8 cellular contexts compared by ENCODE assay signal in the genomic region with DNA sequence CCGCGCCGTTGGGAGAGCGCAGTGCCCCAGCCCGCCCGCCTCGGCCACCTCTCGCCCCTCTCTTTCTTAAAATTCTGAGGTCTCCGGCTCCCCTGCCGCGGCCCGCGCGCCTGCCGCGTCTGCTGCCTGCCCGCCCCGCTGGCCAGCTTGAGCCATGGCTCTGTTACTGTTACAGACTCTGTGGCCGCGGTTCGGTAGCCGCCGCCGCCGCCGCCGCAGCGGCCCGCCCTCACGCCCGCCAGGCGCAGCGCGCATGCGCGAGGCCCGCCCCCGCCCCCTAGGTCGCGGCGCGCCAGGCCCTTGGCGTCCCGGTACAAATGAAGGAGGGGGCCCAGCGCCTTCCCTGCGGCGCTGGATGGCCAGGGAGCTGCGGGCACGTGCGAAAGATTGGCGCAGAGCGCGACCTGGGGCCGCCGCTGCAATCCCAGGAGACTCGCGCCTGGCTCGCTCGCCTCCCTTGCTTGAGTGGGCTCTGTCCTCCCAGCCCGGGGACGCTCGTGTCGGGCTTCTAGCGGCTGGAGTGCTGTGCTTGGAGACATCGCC. TPM values are rescaled to one million over a fixed set of nuclear protein-coding genes. Genes with fewer than 3 reads are reported as not detected.
A peak's percentile ranks its signal among the peaks of the same experiment; 100 is the strongest.
DNase-seq lines count a peak whose midpoint lies in the region; ATAC-seq and TF ChIP-seq lines count a peak whose summit lies in the region.

ONECUT1 (minus strand) TSS at position 171 of the 543 bp plus-strand sequence. CDS start 452 bp downstream, outside the sequence.

- H3K27me3 ChIP-seq in HUES6 (ENCODE audit: control insufficient read depth, insufficient read depth, low read length), result peaks cover 99% of the 10 kb centered on the region
- H3K27me3 ChIP-seq in SJCRH30, result no peaks in the 10 kb centered on the region
- H3K27me3 ChIP-seq in spleen (replicated peaks in 1 of 7), result peaks cover 11 to 100% (median 95%) of the 10 kb centered on the region in 7 donors

- intact Hi-C loops in spleen (cut with DNase I; ENCODE audit: low total_unique reads), result no loop called here

- 1 to 5% (median 1%) methylated on average over 11 to 65 of the region's 65 CpGs for WGBS in spleen, 5 donors

- H3K4me3 ChIP-seq in HUES6 (ENCODE audit: low read depth, low read length) (peak within 1 kb of the TSS; percentile 67), SJCRH30 (peak within 1 kb of the TSS; percentile 59), spleen (peak within 1 kb of the TSS; percentile 30 to 73 (median 48))

- DNase-seq in EH (ENCODE audit: low read depth) (peak; percentile 60), SJCRH30 (peak; percentile 55 to 73), astrocyte of the hippocampus (ENCODE audit: low read depth, low spot score) (peak; percentile 81), iPS-NIHi11 (ENCODE audit: low spot score) (peak; percentile 84), spleen (peak; percentile 82), T-helper 9 cell (no peak)

- H3K36me3 ChIP-seq in HUES6 (ENCODE audit: control insufficient read depth, insufficient read depth, low read length) (no peaks in the 10 kb centered on the region), SJCRH30 (no peaks in the 10 kb centered on the region), spleen (no peaks in the 10 kb centered on the region)

- ATAC-seq in GM21447 (IDR thresholded peaks at IDR 0.05; ENCODE audit: unreplicated experiment), result peak; percentile 64

- TF ChIP-seq CTCF in spleen (IDR thresholded peaks at IDR 0.05 in 8 of 11, conservative IDR thresholded peaks at IDR 0.05 in 3 of 11), result no peak

- peak within 1 kb of the TSS; percentile 38 for H3K9ac ChIP-seq in HUES6 (ENCODE audit: low read length)

- peaks cover 72% of the 10 kb centered on the region for H3K4me1 ChIP-seq in HUES6 (ENCODE audit: control insufficient read depth, insufficient read depth, low read length)
- no peaks in the 10 kb centered on the region for H3K4me1 ChIP-seq in SJCRH30
- H3K4me1 ChIP-seq in spleen, result peaks cover 6 to 64% (median 46%) of the 10 kb centered on the region in 6 donors

- no peaks in the 10 kb centered on the region for H3K9me3 ChIP-seq in HUES6 (ENCODE audit: control insufficient read depth, insufficient read depth, low read depth, low read length)
- H3K9me3 ChIP-seq in SJCRH30 (replicated peaks), result no peaks in the 10 kb centered on the region
- H3K9me3 ChIP-seq in spleen, result peaks cover 0 to 8% (median 0%) of the 10 kb centered on the region in 8 donors

- H3K27ac ChIP-seq in HUES6 (ENCODE audit: low read depth, low read length) (no peak within 1 kb of the TSS), SJCRH30 (no peak within 1 kb of the TSS), spleen (no peak within 1 kb of the TSS)

- no peak for TF ChIP-seq POLR2A in spleen (IDR thresholded peaks at IDR 0.05)

RNA-seq across cellular contexts. Expression of gene ONECUT1, which starts in this region (rescaled TPM):
- total RNA-seq in SJCRH30 (2014; rRNA removed; shearing (Covaris generic)), result 0.14 and 0.28 TPM in 2 replicates
- total RNA-seq in spleen, result not detected
- polyA plus RNA-seq in spleen, result not detected

Comparison
In these comparisons a context has a peak if more than half of its experiments do, and no peak if none do; other contexts are left out.
1. Peak in DNase-seq and H3K4me3 ChIP-seq in SJCRH30; RNA of the gene not detected or under 1 TPM.
2. Peak in DNase-seq and H3K4me3 ChIP-seq in spleen; RNA of the gene not detected or under 1 TPM.